Comparison of ENCODE assay signal across 16 cellular contexts in the genomic region with DNA sequence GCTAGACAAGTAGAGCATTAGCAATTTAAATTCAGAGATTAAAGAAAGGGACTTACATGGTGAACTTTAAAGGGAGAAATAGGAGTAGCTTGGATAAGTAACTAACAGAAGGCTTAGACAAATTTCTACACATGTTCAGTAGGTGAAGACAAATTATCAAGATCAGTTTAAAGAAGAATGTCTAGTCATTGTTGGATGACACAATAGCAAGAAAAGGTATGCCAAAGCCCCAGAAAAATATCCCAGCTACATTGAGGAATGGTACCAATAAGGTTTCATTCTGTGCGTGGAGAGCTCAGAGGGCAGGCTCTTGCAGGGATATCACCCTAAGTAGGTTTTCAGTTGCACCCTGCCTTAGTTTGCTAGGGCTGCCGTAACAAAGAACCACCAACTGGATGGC.
"Had no signal": no experiment of that assay in that cellular context is flagged by ENCODE, and none has a peak within 500 bp of the region (broad histone marks: within the 10 kb centered on the region; RNA-seq: fewer than 3 reads in every experiment).

No MANE protein-coding gene starts in this region.

- H3K9me3 ChIP-seq: heart left ventricle, neutrophil, right atrium auricular region, sigmoid colon, suprapubic skin, thyroid gland, upper lobe of right lung, vagina had no signal

- H3K4me3 ChIP-seq: heart left ventricle, right atrium auricular region, sigmoid colon, skin epidermis, suprapubic skin, thyroid gland, upper lobe of right lung, vagina had no signal

- H3K4me3 Mint-ChIP-seq: natural killer cell treated with Interleukin-12 subunit alpha and Interleukin-12 subunit beta and Interleukin-15 and Interleukin-18, amount 100 ng/mL, for 72 hours had no signal

- H3K36me3 ChIP-seq: heart left ventricle, neutrophil, right atrium auricular region, sigmoid colon, suprapubic skin, thyroid gland, upper lobe of right lung, vagina had no signal

- DNase-seq: cortex of kidney; effector memory CD4-positive, alpha-beta T cell; heart left ventricle; hippocampal formation; kidney glomerular epithelial cell; sigmoid colon; stimulated activated CD4-positive, alpha-beta T cell treated with anti-CD3 and anti-CD28 coated beads, Interleukin-12 subunit alpha, Interleukin-12 subunit beta, amount 100 ng/mL, for 4 hours; stimulated activated naive CD4-positive, alpha-beta T cell treated with Interleukin-2 at 50 U/mL for 16 hours; thyroid gland; upper lobe of right lung had no signal

- H3K27ac ChIP-seq: right atrium auricular region, suprapubic skin, vagina had no signal

- H3K36me3 Mint-ChIP-seq: natural killer cell treated with Interleukin-12 subunit alpha and Interleukin-12 subunit beta and Interleukin-15 and Interleukin-18, amount 100 ng/mL, for 72 hours had no signal

- H3K9me3 Mint-ChIP-seq: natural killer cell treated with Interleukin-12 subunit alpha and Interleukin-12 subunit beta and Interleukin-15 and Interleukin-18, amount 100 ng/mL, for 72 hours had no signal

- H3K27me3 Mint-ChIP-seq: natural killer cell treated with Interleukin-12 subunit alpha and Interleukin-12 subunit beta and Interleukin-15 and Interleukin-18, amount 100 ng/mL, for 72 hours had no signal

- H3K27ac Mint-ChIP-seq: natural killer cell treated with Interleukin-12 subunit alpha and Interleukin-12 subunit beta and Interleukin-15 and Interleukin-18, amount 100 ng/mL, for 72 hours had no signal
